23 cellular contexts compared by ENCODE assay signal in the genomic region with DNA sequence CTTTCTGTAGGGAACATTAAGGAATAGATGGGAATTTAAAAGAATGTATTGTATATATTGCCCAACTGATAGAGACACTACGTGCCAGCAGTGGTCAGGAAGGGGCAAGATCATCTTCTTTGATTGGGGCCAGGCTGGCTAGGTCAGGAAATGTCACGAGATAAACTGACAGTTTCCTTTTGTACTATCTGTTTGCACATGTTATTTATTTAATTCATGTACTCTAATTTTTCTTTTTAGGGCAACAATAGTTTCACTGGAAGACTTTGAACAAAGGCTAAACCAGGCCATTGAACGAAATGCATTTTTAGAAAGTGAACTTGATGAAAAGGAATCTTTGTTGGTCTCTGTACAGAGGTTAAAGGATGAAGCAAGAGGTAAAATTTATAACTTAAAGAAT. TPM values are rescaled to one million over a fixed set of nuclear protein-coding genes. Genes with fewer than 3 reads are reported as not detected.
"Had no signal": no experiment of that assay in that cellular context is flagged by ENCODE, and none has a peak within 500 bp of the region (broad histone marks: within the 10 kb centered on the region; RNA-seq: fewer than 3 reads in every experiment).

No MANE protein-coding gene starts in this region.

- H3K36me3 ChIP-seq: ovary had no signal

- H3K27me3 Mint-ChIP-seq: activated CD4-positive, alpha-beta memory T cell treated with anti-CD3 and anti-CD28 coated beads for 36 hours; activated CD8-positive, alpha-beta memory T cell treated with anti-CD3 and anti-CD28 coated beads, Interleukin-2, amount 10 ng/mL, durations not matched to agents 7 days and 5 days; activated naive CD8-positive, alpha-beta T cell; dendritic cell treated with granulocyte-macrophage colony-stimulating factor and Interleukin-4, amounts not matched to agents 40 ng/mL and 50 ng/mL, for 4 days; natural killer cell treated with Interleukin-12 subunit alpha and Interleukin-12 subunit beta and Interleukin-15 and Interleukin-18, amount 100 ng/mL, for 72 hours had no signal

- H3K4me1 ChIP-seq: ascending aorta, prostate gland had no signal

- ATAC-seq: activated CD8-positive, alpha-beta memory T cell treated with anti-CD3 and anti-CD28 coated beads, Interleukin-2, amount 10 ng/mL, durations not matched to agents 7 days and 5 days; gastrocnemius medialis had no signal

- H3K9me3 Mint-ChIP-seq: activated CD4-positive, alpha-beta memory T cell treated with anti-CD3 and anti-CD28 coated beads for 36 hours; dendritic cell treated with granulocyte-macrophage colony-stimulating factor and Interleukin-4, amounts not matched to agents 40 ng/mL and 50 ng/mL, for 4 days; natural killer cell treated with Interleukin-12 subunit alpha and Interleukin-12 subunit beta and Interleukin-15 and Interleukin-18, amount 100 ng/mL, for 72 hours had no signal

- H3K4me3 Mint-ChIP-seq: activated CD4-positive, alpha-beta memory T cell treated with anti-CD3 and anti-CD28 coated beads for 36 hours; activated CD8-positive, alpha-beta memory T cell treated with anti-CD3 and anti-CD28 coated beads, Interleukin-2, amount 10 ng/mL, durations not matched to agents 7 days and 5 days; activated naive CD8-positive, alpha-beta T cell; dendritic cell treated with granulocyte-macrophage colony-stimulating factor and Interleukin-4, amounts not matched to agents 40 ng/mL and 50 ng/mL, for 4 days; natural killer cell treated with Interleukin-12 subunit alpha and Interleukin-12 subunit beta and Interleukin-15 and Interleukin-18, amount 100 ng/mL, for 72 hours had no signal

- DNase-seq: activated CD4-positive, alpha-beta memory T cell treated with anti-CD3 and anti-CD28 coated beads for 36 hours; activated CD4-positive, alpha-beta T cell treated with anti-CD3 and anti-CD28 coated beads for 48 hours; activated CD8-positive, alpha-beta memory T cell treated with anti-CD3 and anti-CD28 coated beads, Interleukin-2, amount 10 ng/mL, durations not matched to agents 7 days and 5 days; activated T-cell treated with anti-CD3 and anti-CD28 coated beads for 4 hours; adrenal gland; brain microvascular endothelial cell; caudate nucleus; effector memory CD4-positive, alpha-beta T cell; gastrocnemius medialis; ovary; spleen; stimulated activated CD4-positive, alpha-beta T cell treated with anti-CD3 and anti-CD28 coated beads, Interleukin-4, amount 100 ng/mL, for 1 hour; stimulated activated naive CD4-positive, alpha-beta T cell treated with Interleukin-2 at 50 U/mL for 16 hours; T-helper 1 cell had no signal

- H3K9me3 ChIP-seq: adrenal gland, ascending aorta, esophagus muscularis mucosa, gastrocnemius medialis, ovary, prostate gland, spleen, thoracic aorta had no signal

- H3K27ac ChIP-seq: adrenal gland, ascending aorta, brain microvascular endothelial cell, esophagus muscularis mucosa, gastrocnemius medialis, ovary, prostate gland, spleen, thoracic aorta had no signal

- H3K4me3 ChIP-seq: adrenal gland, ascending aorta, esophagus muscularis mucosa, gastrocnemius medialis, ovary, prostate gland, spleen, thoracic aorta had no signal

- H3K27me3 ChIP-seq: adrenal gland, ascending aorta, brain microvascular endothelial cell, esophagus muscularis mucosa, gastrocnemius medialis, ovary, spleen had no signal

- H3K27ac Mint-ChIP-seq: activated CD4-positive, alpha-beta memory T cell treated with anti-CD3 and anti-CD28 coated beads for 36 hours; activated CD8-positive, alpha-beta memory T cell treated with anti-CD3 and anti-CD28 coated beads, Interleukin-2, amount 10 ng/mL, durations not matched to agents 7 days and 5 days; activated naive CD8-positive, alpha-beta T cell; dendritic cell treated with granulocyte-macrophage colony-stimulating factor and Interleukin-4, amounts not matched to agents 40 ng/mL and 50 ng/mL, for 4 days had no signal

RNA-seq across cellular contexts. Expression of a gene that starts 50.7 kb away (rescaled TPM):
- total RNA-seq: activated CD4-positive, alpha-beta memory T cell treated with anti-CD3 and anti-CD28 coated beads for 36 hours; adrenal gland; ascending aorta; endothelial cell of umbilical vein; gastrocnemius medialis; natural killer cell treated with Interleukin-12 subunit alpha and Interleukin-12 subunit beta and Interleukin-15 and Interleukin-18, amount 100 ng/mL, for 72 hours; ovary; prostate gland; spleen; urinary bladder had no signal
- polyA plus RNA-seq: adrenal gland, endothelial cell of umbilical vein, ovary, urinary bladder had no signal
